In the genomic region with DNA sequence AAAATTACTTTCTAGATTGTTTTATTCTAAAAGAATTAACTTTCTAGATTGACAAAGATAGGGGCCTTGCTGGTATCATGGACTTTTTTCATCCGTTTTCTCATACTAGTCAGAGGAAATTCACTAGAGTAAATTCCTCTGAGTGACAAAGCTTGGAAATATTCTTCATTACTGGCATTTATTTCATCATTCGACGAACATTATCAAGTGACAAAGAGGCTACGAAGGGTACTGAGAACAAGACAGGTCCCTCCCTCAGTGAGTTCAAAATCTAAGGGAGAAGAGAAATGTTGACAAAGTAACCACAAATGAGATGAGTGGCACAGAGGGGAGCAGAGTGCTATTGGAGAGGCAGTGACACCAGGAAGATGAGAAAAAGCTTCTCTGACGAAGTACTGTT, we compare ENCODE assay signal across 11 cellular contexts. TPM values are rescaled to one million over a fixed set of nuclear protein-coding genes. Genes with fewer than 3 reads are reported as not detected.
DNase-seq lines count a peak whose midpoint lies in the region; ATAC-seq, FAIRE-seq and TF ChIP-seq lines count a peak whose summit lies in the region.
"Had no signal": no experiment of that assay in that cellular context is flagged by ENCODE, and none has a peak within 500 bp of the region (broad histone marks: within the 10 kb centered on the region; RNA-seq: fewer than 3 reads in every experiment).

No MANE protein-coding gene starts in this region.

- intact Hi-C loops in activated CD4-positive, alpha-beta memory T cell treated with anti-CD3 and anti-CD28 coated beads for 36 hours (cut with micrococcal nuclease) = loop anchor here (1.0 to 2.0 kb wide), 4 partner anchors 24 to 276 kb away; no protein-coding TSS in a partner anchor
- intact Hi-C loops in kidney (cut with DNase I) = no loop called here

- CTCF ChIA-PET in activated CD4-positive, alpha-beta memory T cell treated with anti-CD3 and anti-CD28 coated beads for 36 hours (lab: Charles Lee) = interaction anchor here (1.0 to 4.5 kb wide), 6 partner anchors 9 to 110 kb away, joined by 3 to 23 read pairs (median 6); a partner anchor contains a TSS

- H3K27ac ChIP-seq in kidney (ENCODE audit: low read depth in 2 of 2, low read length in 2 of 2) = peak overlapping the region; percentile 76 to 83

- peaks cover 13% of the 10 kb centered on the region for H3K36me3 Mint-ChIP-seq in activated naive CD4-positive, alpha-beta T cell treated with anti-CD3 and anti-CD28 coated beads, Interleukin-2, amount 50 U/mL, for 24 hours
- H3K36me3 Mint-ChIP-seq in activated CD4-positive, alpha-beta memory T cell treated with anti-CD3 and anti-CD28 coated beads for 36 hours = peaks cover 10% of the 10 kb centered on the region

- DNase-seq in activated naive CD4-positive, alpha-beta T cell (lab: John Stamatoyannopoulos, UW) = no peak
- DNase-seq in activated CD4-positive, alpha-beta memory T cell treated with anti-CD3 and anti-CD28 coated beads for 36 hours = no peak
- DNase-seq in kidney = no peak
- DNase-seq in T-helper 9 cell = no peak
- DNase-seq: nucleus accumbens, RPMI8226 had no signal

- no peak for ATAC-seq in HG03280 (IDR thresholded peaks at IDR 0.05; ENCODE audit: unreplicated experiment)
- no peak for ATAC-seq in HG03159 (IDR thresholded peaks at IDR 0.05; ENCODE audit: unreplicated experiment)
- ATAC-seq in GM19397 (IDR thresholded peaks at IDR 0.05; ENCODE audit: unreplicated experiment) = no peak

- TF ChIP-seq CTCF in kidney (IDR thresholded peaks at IDR 0.05; ENCODE audit: borderline replicate concordance, extremely low read depth, insufficient read depth) = no peak

- peak overlapping the region; percentile 75 for H3K4me3 Mint-ChIP-seq in activated naive CD4-positive, alpha-beta T cell treated with anti-CD3 and anti-CD28 coated beads, Interleukin-2, amount 50 U/mL, for 24 hours
- peak overlapping the region; percentile 17 for H3K4me3 Mint-ChIP-seq in activated CD4-positive, alpha-beta memory T cell treated with anti-CD3 and anti-CD28 coated beads for 36 hours

- no peaks in the 10 kb centered on the region for H3K27me3 Mint-ChIP-seq in activated naive CD4-positive, alpha-beta T cell treated with anti-CD3 and anti-CD28 coated beads, Interleukin-2, amount 50 U/mL, for 24 hours
- no peaks in the 10 kb centered on the region for H3K27me3 Mint-ChIP-seq in activated CD4-positive, alpha-beta memory T cell treated with anti-CD3 and anti-CD28 coated beads for 36 hours

- H3K9ac ChIP-seq in kidney (ENCODE audit: low read length in 2 of 2) = peak overlapping the region in 1 of 2 donors; percentile 37

- H3K36me3 ChIP-seq in kidney (ENCODE audit: control insufficient read depth in 1 of 2, insufficient read depth in 2 of 2, low read length in 2 of 2) = no peaks in the 10 kb centered on the region

- POLR2A ChIA-PET in activated CD4-positive, alpha-beta memory T cell treated with anti-CD3 and anti-CD28 coated beads for 36 hours (lab: Charles Lee) = interaction anchor here (1.2 kb wide), 1 partner anchor 35 kb away, joined by 3 read pairs; no protein-coding TSS in a partner anchor

- H3K9me3 ChIP-seq in kidney (ENCODE audit: control insufficient read depth in 1 of 2, low read length in 2 of 2) = no peaks in the 10 kb centered on the region

- peak overlapping the region; percentile 96 for H3K27ac Mint-ChIP-seq in activated naive CD4-positive, alpha-beta T cell treated with anti-CD3 and anti-CD28 coated beads, Interleukin-2, amount 50 U/mL, for 24 hours
- H3K27ac Mint-ChIP-seq in activated CD4-positive, alpha-beta memory T cell treated with anti-CD3 and anti-CD28 coated beads for 36 hours = peak overlapping the region; percentile 86

- H3K4me1 ChIP-seq in kidney (ENCODE audit: control insufficient read depth in 1 of 2, insufficient read depth in 1 of 2, low read depth in 1 of 2, low read length in 2 of 2) = peaks cover 6 to 16% of the 10 kb centered on the region in 2 donors

- H3K4me1 Mint-ChIP-seq in activated naive CD4-positive, alpha-beta T cell treated with anti-CD3 and anti-CD28 coated beads, Interleukin-2, amount 50 U/mL, for 24 hours = peaks cover 71% of the 10 kb centered on the region
- peaks cover 60% of the 10 kb centered on the region for H3K4me1 Mint-ChIP-seq in activated CD4-positive, alpha-beta memory T cell treated with anti-CD3 and anti-CD28 coated beads for 36 hours (ENCODE audit: low read depth)

- H3K4me3 ChIP-seq in kidney (ENCODE audit: low read length in 2 of 2) = no peak overlapping the region

- H3K9me3 Mint-ChIP-seq in activated naive CD4-positive, alpha-beta T cell treated with anti-CD3 and anti-CD28 coated beads, Interleukin-2, amount 50 U/mL, for 24 hours = no peaks in the 10 kb centered on the region
- no peaks in the 10 kb centered on the region for H3K9me3 Mint-ChIP-seq in activated CD4-positive, alpha-beta memory T cell treated with anti-CD3 and anti-CD28 coated beads for 36 hours

- no peak for FAIRE-seq in kidney (lab: Jason Lieb, UNC)
- FAIRE-seq: frontal cortex had no signal

RNA-seq across cellular contexts. Expression of a gene that starts 4.3 kb away (rescaled TPM):
- total RNA-seq in activated CD4-positive, alpha-beta memory T cell treated with anti-CD3 and anti-CD28 coated beads for 36 hours = 10 to 100 TPM; 18.8 to 21.4 TPM
- 32.5 TPM for total RNA-seq in kidney
- polyA plus RNA-seq in kidney (ENCODE audit: insufficient read depth, low read depth, low replicate concordance) = 4.8 TPM
